Comparison of ENCODE assay signal across 8 cellular contexts in genomic region chr1:7752512-7753417, GRCh38. TPM values are rescaled to one million over a fixed set of nuclear protein-coding genes. Genes with fewer than 3 reads are reported as not detected.
DNase-seq lines count a peak whose midpoint lies in the region; ATAC-seq and TF ChIP-seq lines count a peak whose summit lies in the region.

No MANE protein-coding gene starts in this region.

- H3K79me2 ChIP-seq in smooth muscle cell (ENCODE audit: low read depth): no peaks in the 10 kb centered on the region

- H3K9ac ChIP-seq in smooth muscle cell (ENCODE audit: low read depth): no peak overlapping the region

- no peaks in the 10 kb centered on the region for H3F3A ChIP-seq in smooth muscle cell (ENCODE audit: low read depth)

- peaks cover 9% of the 10 kb centered on the region for H3K4me1 Mint-ChIP-seq in central memory CD8-positive, alpha-beta T cell
- peaks cover 19 to 21% of the 10 kb centered on the region in 2 donors for H3K4me1 Mint-ChIP-seq in immature natural killer cell

- H4K20me1 ChIP-seq in smooth muscle cell (ENCODE audit: low read depth): no peaks in the 10 kb centered on the region

- H2AFZ ChIP-seq in smooth muscle cell (ENCODE audit: low read depth): peak overlapping the region; percentile 74

- TF ChIP-seq CTCF in GM06990 (IDR thresholded peaks at IDR 0.05; ENCODE audit: insufficient read depth, low read length, poor library complexity, severe bottlenecking): peak; percentile 66
- TF ChIP-seq CTCF in smooth muscle cell (IDR thresholded peaks at IDR 0.05; ENCODE audit: borderline replicate concordance, insufficient read depth, poor library complexity, severe bottlenecking): peak; percentile 77

- no peak overlapping the region for H3K27ac ChIP-seq in smooth muscle cell (ENCODE audit: low read depth)

- no peak overlapping the region for H3K27ac Mint-ChIP-seq in central memory CD8-positive, alpha-beta T cell (ENCODE audit: low read depth)
- H3K27ac Mint-ChIP-seq in immature natural killer cell: peak overlapping the region in 1 of 6 donors; percentile 17

- ATAC-seq in central memory CD8-positive, alpha-beta T cell (replicated peaks; ENCODE audit: extremely low read depth, poor library complexity, severe bottlenecking): no peak
- ATAC-seq in HG03378 (IDR thresholded peaks at IDR 0.05; ENCODE audit: unreplicated experiment) (no peak), HG03280 (IDR thresholded peaks at IDR 0.05; ENCODE audit: unreplicated experiment) (no peak)

- H3K27me3 ChIP-seq in GM06990 (replicated peaks; ENCODE audit: control insufficient read depth, insufficient read depth, low read length) (no peaks in the 10 kb centered on the region), smooth muscle cell (ENCODE audit: low read depth) (no peaks in the 10 kb centered on the region)

- peak overlapping the region; percentile 81 for H3K4me2 ChIP-seq in smooth muscle cell

- H3K4me3 ChIP-seq in GM06990 (replicated peaks; ENCODE audit: low read depth, low read length): no peak overlapping the region
- peak overlapping the region; percentile 51 for H3K4me3 ChIP-seq in smooth muscle cell

- WGBS in smooth muscle cell (ENCODE audit: low lambda C conversion rate): 38% methylated on average over 18 of the region's 18 CpGs

- no peaks in the 10 kb centered on the region for H3K9me3 ChIP-seq in smooth muscle cell (replicated peaks; ENCODE audit: low read depth)

- H3K36me3 ChIP-seq in GM06990 (ENCODE audit: control insufficient read depth, insufficient read depth, low read length) (no peaks in the 10 kb centered on the region), smooth muscle cell (ENCODE audit: low read depth) (no peaks in the 10 kb centered on the region)

- H3K36me3 Mint-ChIP-seq in central memory CD8-positive, alpha-beta T cell (ENCODE audit: insufficient read depth): no peaks in the 10 kb centered on the region
- no peaks in the 10 kb centered on the region for H3K36me3 Mint-ChIP-seq in immature natural killer cell

- H3K9me3 Mint-ChIP-seq in central memory CD8-positive, alpha-beta T cell: no peaks in the 10 kb centered on the region
- H3K9me3 Mint-ChIP-seq in immature natural killer cell: no peaks in the 10 kb centered on the region

- H3K27me3 Mint-ChIP-seq in central memory CD8-positive, alpha-beta T cell: peaks cover 51% of the 10 kb centered on the region
- peaks cover 0 to 24% (median 0%) of the 10 kb centered on the region in 3 donors for H3K27me3 Mint-ChIP-seq in immature natural killer cell (ENCODE audit: low read depth in 3 of 3)

- peaks cover 7% of the 10 kb centered on the region for H3K4me1 ChIP-seq in smooth muscle cell (ENCODE audit: low read depth)

- peak overlapping the region; percentile 23 for H3K4me3 Mint-ChIP-seq in central memory CD8-positive, alpha-beta T cell
- peak overlapping the region; percentile 16 to 66 (median 32) for H3K4me3 Mint-ChIP-seq in immature natural killer cell

- DNase-seq in GM06990 (ENCODE audit: extremely low read depth, insufficient read length) (no peak), NCI-H128 (lab: John Stamatoyannopoulos, UW; ENCODE audit: unreplicated experiment) (peak; percentile 65), T1000 (lab: John Stamatoyannopoulos, UW) (peak; percentile 43), immature natural killer cell (peak; percentile 32 to 46 (median 37)), smooth muscle cell (lab: John Stamatoyannopoulos, UW; ENCODE audit: unreplicated experiment) (no peak)
- no peak for DNase-seq in central memory CD8-positive, alpha-beta T cell (ENCODE audit: low spot score in 2 of 2)

RNA-seq across cellular contexts. Expression of gene VAMP3, which starts 18.3 kb away (rescaled TPM):
- polyA plus RNA-seq in immature natural killer cell (10 to 100 TPM; 42.1 to 57.9 (median 51.5) TPM), smooth muscle cell (93.0 and 97.4 TPM in 2 replicates)
- 141 and 146 TPM in 2 replicates for total RNA-seq in smooth muscle cell

RNA-seq across cellular contexts. Expression of gene PER3, which starts 31.3 kb away (rescaled TPM):
- 1 to 10 TPM; 1.7 to 4.7 (median 3.5) TPM for polyA plus RNA-seq in immature natural killer cell
- total RNA-seq in smooth muscle cell: 13.2 and 15.5 TPM in 2 replicates
- polyA plus RNA-seq in smooth muscle cell: 5.9 and 8.7 TPM in 2 replicates

Comparison
In these comparisons a context has a peak if more than half of its experiments do, and no peak if none do; other contexts are left out.
1. DNase-seq: peak in NCI-H128 (single experiment), T1000 (single experiment) and immature natural killer cell (3 of 3); none in GM06990 (single experiment), central memory CD8-positive, alpha-beta T cell (0 of 2) and smooth muscle cell (single experiment).